Comparison of ENCODE assay signal across 1 cellular context in the genomic region with DNA sequence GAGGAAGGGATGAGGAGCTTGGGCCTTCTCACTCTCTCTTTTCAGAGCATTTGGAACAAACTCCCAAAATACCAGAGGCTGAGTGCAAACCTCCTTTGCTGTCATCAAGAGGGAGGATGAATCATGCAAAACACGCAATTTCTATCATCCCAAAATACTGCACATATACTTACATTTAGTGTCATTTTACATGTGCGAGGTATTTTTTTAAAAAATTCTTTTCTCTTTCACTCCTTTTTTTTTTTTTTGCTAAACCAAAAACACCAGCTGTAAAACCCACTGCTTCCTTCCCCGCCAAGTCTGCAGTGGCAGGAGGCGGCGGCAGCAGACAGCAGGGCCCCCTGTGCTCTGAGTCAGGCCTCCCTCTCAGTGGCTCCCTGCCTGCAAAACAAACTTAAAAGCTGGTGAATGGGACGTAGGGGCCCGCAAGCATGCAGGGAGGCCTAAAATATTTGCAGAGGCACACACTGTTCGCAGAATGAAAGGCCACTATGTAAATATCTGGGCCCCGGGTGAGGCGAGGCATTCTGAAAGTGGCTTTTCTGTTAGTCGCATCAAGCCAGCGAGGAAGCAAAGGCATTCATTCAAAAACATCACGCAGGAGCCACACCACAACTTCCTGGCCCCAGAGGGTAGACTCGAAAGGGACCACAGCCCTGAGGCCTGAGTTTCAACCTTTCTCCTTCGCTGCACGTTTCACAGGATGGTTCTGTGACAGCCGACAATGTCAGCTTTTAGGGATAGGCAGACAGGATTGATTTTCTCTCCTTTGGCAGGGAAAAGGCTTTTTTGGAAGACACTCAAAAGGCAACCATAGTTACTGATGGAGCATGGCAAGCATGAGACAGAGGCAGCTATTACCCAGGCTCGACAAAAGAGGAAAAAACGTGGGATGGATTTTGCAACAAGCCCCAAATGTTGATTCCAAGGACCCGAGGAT.
A peak's percentile ranks its signal among the peaks of the same experiment; 100 is the strongest.
TF ChIP-seq lines count a peak whose summit lies in the region.

No MANE protein-coding gene starts in this region.

TF ChIP-seq in HepG2, 621 proteins besides CTCF, POLR2A, EP300 and RAD21 (continued from another document and continues in another):
- no peak for TF ChIP-seq ZNF652 (CRISPR knock-in tag; IDR thresholded peaks at IDR 0.05; ENCODE audit: borderline replicate concordance, low read depth)
- TF ChIP-seq, protein P1, sequence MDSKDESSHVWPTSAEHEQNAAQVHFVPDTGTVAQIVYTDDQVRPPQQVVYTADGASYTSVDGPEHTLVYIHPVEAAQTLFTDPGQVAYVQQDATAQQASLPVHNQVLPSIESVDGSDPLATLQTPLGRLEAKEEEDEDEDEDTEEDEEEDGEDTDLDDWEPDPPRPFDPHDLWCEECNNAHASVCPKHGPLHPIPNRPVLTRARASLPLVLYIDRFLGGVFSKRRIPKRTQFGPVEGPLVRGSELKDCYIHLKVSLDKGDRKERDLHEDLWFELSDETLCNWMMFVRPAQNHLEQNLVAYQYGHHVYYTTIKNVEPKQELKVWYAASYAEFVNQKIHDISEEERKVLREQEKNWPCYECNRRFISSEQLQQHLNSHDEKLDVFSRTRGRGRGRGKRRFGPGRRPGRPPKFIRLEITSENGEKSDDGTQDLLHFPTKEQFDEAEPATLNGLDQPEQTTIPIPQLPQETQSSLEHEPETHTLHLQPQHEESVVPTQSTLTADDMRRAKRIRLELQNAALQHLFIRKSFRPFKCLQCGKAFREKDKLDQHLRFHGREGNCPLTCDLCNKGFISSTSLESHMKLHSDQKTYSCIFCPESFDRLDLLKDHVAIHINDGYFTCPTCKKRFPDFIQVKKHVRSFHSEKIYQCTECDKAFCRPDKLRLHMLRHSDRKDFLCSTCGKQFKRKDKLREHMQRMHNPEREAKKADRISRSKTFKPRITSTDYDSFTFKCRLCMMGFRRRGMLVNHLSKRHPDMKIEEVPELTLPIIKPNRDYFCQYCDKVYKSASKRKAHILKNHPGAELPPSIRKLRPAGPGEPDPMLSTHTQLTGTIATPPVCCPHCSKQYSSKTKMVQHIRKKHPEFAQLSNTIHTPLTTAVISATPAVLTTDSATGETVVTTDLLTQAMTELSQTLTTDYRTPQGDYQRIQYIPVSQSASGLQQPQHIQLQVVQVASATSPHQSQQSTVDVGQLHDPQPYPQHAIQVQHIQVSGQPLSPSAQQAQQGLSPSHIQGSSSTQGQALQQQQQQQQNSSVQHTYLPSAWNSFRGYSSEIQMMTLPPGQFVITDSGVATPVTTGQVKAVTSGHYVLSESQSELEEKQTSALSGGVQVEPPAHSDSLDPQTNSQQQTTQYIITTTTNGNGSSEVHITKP (CRISPR knock-in tag; IDR thresholded peaks at IDR 0.05; ENCODE audit: low read depth): peak; percentile 71; the same call in 1 of the 2 replicates
- TF ChIP-seq, protein P2, sequence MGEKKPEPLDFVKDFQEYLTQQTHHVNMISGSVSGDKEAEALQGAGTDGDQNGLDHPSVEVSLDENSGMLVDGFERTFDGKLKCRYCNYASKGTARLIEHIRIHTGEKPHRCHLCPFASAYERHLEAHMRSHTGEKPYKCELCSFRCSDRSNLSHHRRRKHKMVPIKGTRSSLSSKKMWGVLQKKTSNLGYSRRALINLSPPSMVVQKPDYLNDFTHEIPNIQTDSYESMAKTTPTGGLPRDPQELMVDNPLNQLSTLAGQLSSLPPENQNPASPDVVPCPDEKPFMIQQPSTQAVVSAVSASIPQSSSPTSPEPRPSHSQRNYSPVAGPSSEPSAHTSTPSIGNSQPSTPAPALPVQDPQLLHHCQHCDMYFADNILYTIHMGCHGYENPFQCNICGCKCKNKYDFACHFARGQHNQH (CRISPR knock-in tag; IDR thresholded peaks at IDR 0.05): peak; percentile 79
- peak; percentile 37 for TF ChIP-seq HNRNPH1 (optimal IDR thresholded peaks at IDR 0.05; ENCODE audit: low read depth, low read length)
- TF ChIP-seq ZNF451 (CRISPR knock-in tag; IDR thresholded peaks at IDR 0.05): no peak
- peak; percentile 98 for TF ChIP-seq ZNF292 (CRISPR knock-in tag; IDR thresholded peaks at IDR 0.05; ENCODE audit: borderline replicate concordance, low read depth)
- peak; percentile 65 for TF ChIP-seq ZEB1 (IDR thresholded peaks at IDR 0.05; ENCODE audit: insufficient replicate concordance, low read depth)
- 0 out of 2 replicates have a peak, but pooled peaks have one; percentile 47 for TF ChIP-seq SRY (CRISPR knock-in tag; IDR thresholded peaks at IDR 0.05)
- peak; percentile 95 for TF ChIP-seq ARID5B (CRISPR knock-in tag; IDR thresholded peaks at IDR 0.05)
- TF ChIP-seq KDM3A (CRISPR knock-in tag; IDR thresholded peaks at IDR 0.05; ENCODE audit: low read depth): no peak
- no peak for TF ChIP-seq HNF1B (CRISPR knock-in tag; IDR thresholded peaks at IDR 0.05)
- TF ChIP-seq MAZ (IDR thresholded peaks at IDR 0.05; ENCODE audit: borderline replicate concordance, low read depth, low read length): 0 out of 2 replicates have a peak, but pooled peaks have one; percentile 50
- peak; percentile 49 for TF ChIP-seq MAZ (CRISPR knock-in tag; IDR thresholded peaks at IDR 0.05; ENCODE audit: low read depth)
- TF ChIP-seq FOXK1 (CRISPR knock-in tag; IDR thresholded peaks at IDR 0.05; ENCODE audit: borderline replicate concordance, low read depth): peak; percentile 58; the same call in 1 of the 2 replicates
- peak; percentile 83; the same call in 1 of the 2 replicates for TF ChIP-seq ZSCAN12 (CRISPR knock-in tag; IDR thresholded peaks at IDR 0.05)
- TF ChIP-seq ZHX2 (IDR thresholded peaks at IDR 0.05; ENCODE audit: low read depth): no peak
- TF ChIP-seq ZHX2 (CRISPR knock-in tag; IDR thresholded peaks at IDR 0.05; ENCODE audit: borderline replicate concordance): no peak
- no peak for TF ChIP-seq ZNF577 (CRISPR knock-in tag; IDR thresholded peaks at IDR 0.05; ENCODE audit: borderline replicate concordance, low read depth)
- peak; percentile 88 for TF ChIP-seq MED1 (CRISPR knock-in tag; IDR thresholded peaks at IDR 0.05)
- TF ChIP-seq ETV6 (CRISPR knock-in tag; conservative IDR thresholded peaks at IDR 0.05): 0 out of 2 replicates have a peak, but pooled peaks have one; percentile 7
- TF ChIP-seq SMARCC2 (IDR thresholded peaks at IDR 0.05): no peak
- TF ChIP-seq ZNF83 (CRISPR knock-in tag; IDR thresholded peaks at IDR 0.05; ENCODE audit: borderline replicate concordance): peak; percentile 76; the same call in 1 of the 2 replicates
- TF ChIP-seq MTA3 (CRISPR knock-in tag; IDR thresholded peaks at IDR 0.05): no peak
- 0 out of 2 replicates have a peak, but pooled peaks have one; percentile 30 for TF ChIP-seq NFE2L1 (CRISPR knock-in tag; IDR thresholded peaks at IDR 0.05; ENCODE audit: borderline replicate concordance)
- TF ChIP-seq REPIN1 (CRISPR knock-in tag; IDR thresholded peaks at IDR 0.05; ENCODE audit: borderline replicate concordance, low read depth): no peak; the same call in 1 of the 2 replicates
- TF ChIP-seq ZNF614 (CRISPR knock-in tag; IDR thresholded peaks at IDR 0.05; ENCODE audit: borderline replicate concordance): peak; percentile 90
- TF ChIP-seq, protein P3, sequence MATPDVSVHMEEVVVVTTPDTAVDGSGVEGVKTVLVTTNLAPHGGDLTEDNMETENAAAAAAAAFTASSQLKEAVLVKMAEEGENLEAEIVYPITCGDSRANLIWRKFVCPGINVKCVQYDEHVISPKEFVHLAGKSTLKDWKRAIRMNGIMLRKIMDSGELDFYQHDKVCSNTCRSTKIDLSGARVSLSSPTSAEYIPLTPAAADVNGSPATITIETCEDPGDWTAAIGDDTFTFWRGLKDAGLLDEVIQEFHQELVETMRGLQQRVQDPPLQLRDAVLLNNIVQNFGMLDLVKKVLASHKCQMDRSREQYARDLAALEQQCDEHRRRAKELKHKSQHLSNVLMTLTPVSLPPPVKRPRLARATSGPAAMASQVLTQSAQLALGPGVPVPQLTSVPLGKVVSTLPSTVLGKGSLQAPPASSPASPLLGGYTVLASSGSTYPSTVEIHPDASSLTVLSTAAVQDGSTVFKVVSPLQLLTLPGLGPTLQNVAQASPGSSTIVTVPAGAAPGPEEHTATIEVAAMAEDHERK (CRISPR knock-in tag; IDR thresholded peaks at IDR 0.05; ENCODE audit: low read depth): no peak
- TF ChIP-seq SSRP1 (CRISPR knock-in tag; IDR thresholded peaks at IDR 0.05): no peak
- no peak for TF ChIP-seq IKZF4 (CRISPR knock-in tag; IDR thresholded peaks at IDR 0.05; ENCODE audit: borderline replicate concordance, low read depth, not compliant biosample characterization)
- TF ChIP-seq HOXA7 (CRISPR knock-in tag; IDR thresholded peaks at IDR 0.05): no peak
- TF ChIP-seq ZNF839 (CRISPR knock-in tag; IDR thresholded peaks at IDR 0.05; ENCODE audit: borderline replicate concordance): 0 out of 2 replicates have a peak, but pooled peaks have one; percentile 49
- no peak for TF ChIP-seq SIN3B (IDR thresholded peaks at IDR 0.05; ENCODE audit: low read length)
